Comparison of ENCODE assay signal across 22 cellular contexts in genomic region chr13:66926200-66926850, GRCh38.
DNase-seq lines count a peak whose midpoint lies in the region; ATAC-seq and TF ChIP-seq lines count a peak whose summit lies in the region.
"Had no signal": no experiment of that assay in that cellular context is flagged by ENCODE, and none has a peak within 500 bp of the region (broad histone marks: within the 10 kb centered on the region; RNA-seq: fewer than 3 reads in every experiment).

No MANE protein-coding gene starts in this region.

- no peak overlapping the region for H3K14ac ChIP-seq in H9 (ENCODE audit: insufficient read depth, low read length)

- no peak overlapping the region for H4K5ac ChIP-seq in H9 (ENCODE audit: insufficient read length, low read depth, low read length)

- H2BK5ac ChIP-seq in H9 (ENCODE audit: insufficient read length, low read length): no peak overlapping the region

- no peak overlapping the region for H2AFZ ChIP-seq in H9 (ENCODE audit: low read length)
- H2AFZ ChIP-seq in neuron (ENCODE audit: low read depth, low read length): peak overlapping the region; percentile 1

- no peaks in the 10 kb centered on the region for H3K9me3 Mint-ChIP-seq in H9
- H3K9me3 Mint-ChIP-seq: memory B cell had no signal

- no peak overlapping the region for H3K27ac ChIP-seq in H9 (ENCODE audit: insufficient read length, low read depth, low read length)
- H3K27ac ChIP-seq: neutrophil, psoas muscle, RWPE1, upper lobe of right lung had no signal

- H3K4me2 ChIP-seq in H9 (ENCODE audit: insufficient read depth, insufficient read length, low read length): no peak overlapping the region

- no peaks in the 10 kb centered on the region for H3K79me1 ChIP-seq in H9 (ENCODE audit: insufficient read depth, low read depth, low read length, poor library complexity, severe bottlenecking)

- peaks cover 12 to 17% of the 10 kb centered on the region in 2 experiments for H3K4me1 Mint-ChIP-seq in H9
- H3K4me1 Mint-ChIP-seq: activated T-helper 17 cell treated with anti-CD3 and anti-CD28 coated beads, Interleukin-2, amount 50 U/mL, for 72 hours; CD4-positive, alpha-beta memory T cell; central memory CD8-positive, alpha-beta T cell; memory B cell had no signal

- no peak overlapping the region for H3K56ac ChIP-seq in H9 (ENCODE audit: insufficient read length, low read depth, low read length)

- no CpG with 5 or more reads among the region's 4 CpGs for WGBS in H9 (ENCODE audit: extremely low coverage, insufficient read length, low lambda C conversion rate)

- no peak overlapping the region for H2BK12ac ChIP-seq in H9 (ENCODE audit: insufficient read length, low read depth, low read length)

- no peak overlapping the region for H3K9ac ChIP-seq in H9 (ENCODE audit: extremely low read depth, insufficient read length, low read length)

- no peak overlapping the region for H2BK15ac ChIP-seq in H9 (ENCODE audit: low read depth, low read length)

- H3K9me3 ChIP-seq in H9 (ENCODE audit: control insufficient read depth, low read depth, low read length) (no peaks in the 10 kb centered on the region), neuron (ENCODE audit: low read length) (no peaks in the 10 kb centered on the region)
- H3K9me3 ChIP-seq: neutrophil, psoas muscle, upper lobe of right lung had no signal

- DNase-seq in H9: no peak
- DNase-seq in NCI-H1105 (lab: John Stamatoyannopoulos, UW): peak; percentile 82
- peak; percentile 13 to 22 for DNase-seq in SHP77 (lab: John Stamatoyannopoulos, UW)
- DNase-seq in NCI-H128 (lab: John Stamatoyannopoulos, UW; ENCODE audit: unreplicated experiment): no peak
- no peak for DNase-seq in left lobe of liver (ENCODE audit: low spot score)
- DNase-seq: aorta; CD4-positive, alpha-beta memory T cell; glutamatergic neuron; NCI-H2029 treated with DMSO at 0.1 percent for 48 hours; NCI-H446; psoas muscle; upper lobe of right lung had no signal

- H3K79me2 ChIP-seq in H9 (ENCODE audit: insufficient read depth, low read length): no peaks in the 10 kb centered on the region

- no peak for ATAC-seq in activated CD4-positive, CD25-positive, alpha-beta regulatory T cell treated with anti-CD3 and anti-CD28 coated beads, Interleukin-2, amount 50 U/mL, for 24 hours
- ATAC-seq in left lobe of liver (no peak), GM21515 (IDR thresholded peaks at IDR 0.05; ENCODE audit: unreplicated experiment) (no peak)
- ATAC-seq: activated T-helper 17 cell treated with anti-CD3 and anti-CD28 coated beads, Interleukin-2, amount 50 U/mL, for 72 hours; psoas muscle; upper lobe of right lung had no signal

- H3K23me2 ChIP-seq in H9 (ENCODE audit: insufficient read length, low read depth, low read length, poor library complexity, severe bottlenecking): no peaks in the 10 kb centered on the region

- H3K23ac ChIP-seq in H9 (ENCODE audit: insufficient read length, low read depth, low read length): no peak overlapping the region

- no peak overlapping the region for H3T11ph ChIP-seq in H9 (ENCODE audit: low read length)

- H3K36me3 Mint-ChIP-seq in H9 (ENCODE audit: insufficient read depth in 1 of 3, low read depth in 3 of 3): no peaks in the 10 kb centered on the region
- H3K36me3 Mint-ChIP-seq: activated naive CD8-positive, alpha-beta T cell; CD4-positive, alpha-beta memory T cell; memory B cell had no signal

- no peak overlapping the region for H4K91ac ChIP-seq in H9 (ENCODE audit: insufficient read length, low read depth, low read length)

- H3K27me3 Mint-ChIP-seq in H9 (ENCODE audit: low read depth): no peaks in the 10 kb centered on the region
- H3K27me3 Mint-ChIP-seq: activated naive CD8-positive, alpha-beta T cell; activated T-helper 17 cell treated with anti-CD3 and anti-CD28 coated beads, Interleukin-2, amount 50 U/mL, for 72 hours; CD4-positive, alpha-beta memory T cell; central memory CD8-positive, alpha-beta T cell; memory B cell had no signal

- no peak overlapping the region for H3K4ac ChIP-seq in H9 (ENCODE audit: low read depth, low read length)

- no peak for TF ChIP-seq CTCF in H9 (conservative IDR thresholded peaks at IDR 0.05)

- H2BK20ac ChIP-seq in H9 (ENCODE audit: low read depth, low read length, poor library complexity, severe bottlenecking): no peak overlapping the region

- H2AK5ac ChIP-seq in H9 (ENCODE audit: insufficient read length, low read length): no peak overlapping the region

- no peak overlapping the region for H3K4me3 ChIP-seq in neuron (ENCODE audit: low read length)
- H3K4me3 ChIP-seq: K562, psoas muscle, upper lobe of right lung had no signal

- no peak overlapping the region for H4K8ac ChIP-seq in H9 (replicated peaks; ENCODE audit: insufficient read length, low read depth, low read length)

- no peaks in the 10 kb centered on the region for H3K36me3 ChIP-seq in neuron (ENCODE audit: insufficient read depth, low read length)
- H3K36me3 ChIP-seq: neutrophil, upper lobe of right lung had no signal

- H3K4me1 ChIP-seq in H9 (ENCODE audit: insufficient read depth, low read length) (peaks cover 2% of the 10 kb centered on the region; the same call in 1 of the 2 replicates), neuron (ENCODE audit: insufficient read depth, low read length) (peaks cover 4% of the 10 kb centered on the region)
- H3K4me1 ChIP-seq: psoas muscle, upper lobe of right lung had no signal

- H4K20me1 ChIP-seq in H9 (ENCODE audit: control insufficient read depth, insufficient read depth, insufficient read length): no peaks in the 10 kb centered on the region

- no peak overlapping the region for H2BK120ac ChIP-seq in H9 (ENCODE audit: low read depth, low read length, poor library complexity, severe bottlenecking)

- no peak overlapping the region for H3K4me3 Mint-ChIP-seq in H9
- H3K4me3 Mint-ChIP-seq: activated naive CD8-positive, alpha-beta T cell; activated T-helper 17 cell treated with anti-CD3 and anti-CD28 coated beads, Interleukin-2, amount 50 U/mL, for 72 hours; CD4-positive, alpha-beta memory T cell; central memory CD8-positive, alpha-beta T cell; memory B cell had no signal

- H3K18ac ChIP-seq in H9 (ENCODE audit: insufficient read length, low read depth, low read length): no peak overlapping the region

- H3K27me3 ChIP-seq in H9 (ENCODE audit: insufficient read depth, low read length): no peaks in the 10 kb centered on the region
- no peaks in the 10 kb centered on the region for H3K27me3 ChIP-seq in neuron (ENCODE audit: insufficient read depth, low read length)
- H3K27me3 ChIP-seq: neutrophil, upper lobe of right lung had no signal

- peak overlapping the region in 2 of 3 experiments; percentile 31 to 51; a peak in 3 of 7 replicates for H3K27ac Mint-ChIP-seq in H9
- H3K27ac Mint-ChIP-seq: activated naive CD8-positive, alpha-beta T cell; activated T-helper 17 cell treated with anti-CD3 and anti-CD28 coated beads, Interleukin-2, amount 50 U/mL, for 72 hours; CD4-positive, alpha-beta memory T cell; memory B cell had no signal

Comparison
In these comparisons a context has a peak if more than half of its experiments do, and no peak if none do; other contexts are left out.
1. DNase-seq: peak in NCI-H1105 (single experiment) and SHP77 (2 of 2); none in H9 (single experiment), NCI-H128 (single experiment) and left lobe of liver (single experiment).